ENCODE assay signal across 24 cellular contexts in genomic region chr3:21860657-21861056, GRCh38.
A peak's percentile ranks its signal among the peaks of the same experiment; 100 is the strongest.
DNase-seq lines count a peak whose midpoint lies in the region; TF ChIP-seq lines count a peak whose summit lies in the region.
"Had no signal": no experiment of that assay in that cellular context is flagged by ENCODE, and none has a peak within 500 bp of the region (broad histone marks: within the 10 kb centered on the region; RNA-seq: fewer than 3 reads in every experiment).

No MANE protein-coding gene starts in this region.

- no peak overlapping the region for H2BK5ac ChIP-seq in mesendoderm (ENCODE audit: low read length)
- H2BK5ac ChIP-seq in neuronal stem cell (ENCODE audit: low read length), result no peak overlapping the region

- H3K4me1 ChIP-seq in SK-N-SH (ENCODE audit: control insufficient read depth in 1 of 2, insufficient read depth in 2 of 2, low read depth in 1 of 2, low read length in 1 of 2) (peaks cover 0 to 12% of the 10 kb centered on the region in 2 experiments; a peak in 2 of 4 replicates), mesendoderm (ENCODE audit: control insufficient read depth, low read depth, low read length) (no peaks in the 10 kb centered on the region), neuronal stem cell (ENCODE audit: control insufficient read depth in 2 of 2, insufficient read depth in 1 of 2, low read depth in 1 of 2, low read length in 2 of 2) (peaks cover 0 to 8% of the 10 kb centered on the region in 2 donors)
- H3K4me1 ChIP-seq: BE2C, BLaER1 had no signal

- H4K8ac ChIP-seq in mesendoderm (ENCODE audit: low read depth, low read length), result peak overlapping the region; percentile 28
- no peak overlapping the region for H4K8ac ChIP-seq in neuronal stem cell (ENCODE audit: low read depth, low read length)

- no peak for TF ChIP-seq CTCF in SK-N-SH (IDR thresholded peaks at IDR 0.05)

- H2BK12ac ChIP-seq in neuronal stem cell (ENCODE audit: low read length), result no peak overlapping the region

- no peak for TF ChIP-seq EP300 in SK-N-SH (IDR thresholded peaks at IDR 0.05; ENCODE audit: borderline replicate concordance in 1 of 2, low read depth in 1 of 2, low read length in 1 of 2)

- intact Hi-C loops in activated CD4-positive, alpha-beta T cell treated with anti-CD3 and anti-CD28 coated beads, Interleukin-2, amount 10 ng/mL, durations not matched to agents 24 days and 14 days (cut with micrococcal nuclease), result no loop called here

- TF ChIP-seq RAD21 in SK-N-SH (IDR thresholded peaks at IDR 0.05; ENCODE audit: low read length), result no peak

- H2BK15ac ChIP-seq in mesendoderm (replicated peaks; ENCODE audit: low read depth) (no peak overlapping the region), neuronal stem cell (ENCODE audit: low read length) (no peak overlapping the region)

- POLR2A ChIA-PET in SK-N-SH (lab: Yijun Ruan, JAX), result no interaction called here

- no peak overlapping the region for H3K4me2 ChIP-seq in SK-N-SH
- no peak overlapping the region for H3K4me2 ChIP-seq in mesendoderm (ENCODE audit: low read length)
- H3K4me2 ChIP-seq in neuronal stem cell (ENCODE audit: insufficient read depth, low read length, poor library complexity, severe bottlenecking), result no peak overlapping the region
- H3K4me2 ChIP-seq: BLaER1 had no signal

- H3K79me1 ChIP-seq in mesendoderm (ENCODE audit: low read length) (no peaks in the 10 kb centered on the region), neuronal stem cell (ENCODE audit: low read depth, low read length) (no peaks in the 10 kb centered on the region)

- H3K4me1 Mint-ChIP-seq in activated CD4-positive, alpha-beta T cell treated with anti-CD3 and anti-CD28 coated beads, Interleukin-2, amount 10 ng/mL, durations not matched to agents 24 days and 14 days, result no peaks in the 10 kb centered on the region
- H3K4me1 Mint-ChIP-seq: CD14-positive monocyte; CD4-positive, alpha-beta memory T cell; CD4-positive, CD25-positive, alpha-beta regulatory T cell; CD8-positive, alpha-beta memory T cell had no signal

- H4K20me1 ChIP-seq in SK-N-SH (ENCODE audit: insufficient read depth), result no peaks in the 10 kb centered on the region
- H4K20me1 ChIP-seq: BLaER1 had no signal

- H4K5ac ChIP-seq in mesendoderm (ENCODE audit: low read length), result no peak overlapping the region

- no peak overlapping the region for H3K56ac ChIP-seq in mesendoderm (ENCODE audit: low read length)

- no peaks in the 10 kb centered on the region for H3K27me3 Mint-ChIP-seq in activated CD4-positive, alpha-beta T cell treated with anti-CD3 and anti-CD28 coated beads, Interleukin-2, amount 10 ng/mL, durations not matched to agents 24 days and 14 days
- H3K27me3 Mint-ChIP-seq: CD4-positive, alpha-beta memory T cell; CD4-positive, CD25-positive, alpha-beta regulatory T cell; CD8-positive, alpha-beta memory T cell had no signal

- no peak overlapping the region for H3K4me3 ChIP-seq in SK-N-SH (ENCODE audit: low read depth in 2 of 2, low read length in 1 of 2)
- no peak overlapping the region for H3K4me3 ChIP-seq in mesendoderm (ENCODE audit: low read length)
- no peak overlapping the region for H3K4me3 ChIP-seq in neuronal stem cell (ENCODE audit: low read length in 2 of 2)
- H3K4me3 ChIP-seq: BLaER1, GM12878 had no signal

- no peaks in the 10 kb centered on the region for H3F3A ChIP-seq in SK-N-SH (replicated peaks; ENCODE audit: insufficient read depth)

- H2AFZ ChIP-seq in SK-N-SH (ENCODE audit: low read depth) (no peak overlapping the region), neuronal stem cell (ENCODE audit: low read length) (peak overlapping the region; percentile 51)

- H3K4ac ChIP-seq in mesendoderm (ENCODE audit: low read depth, low read length) (no peak overlapping the region), neuronal stem cell (ENCODE audit: low read length) (no peak overlapping the region)

- no peak overlapping the region for H3K23ac ChIP-seq in mesendoderm (ENCODE audit: low read length)
- no peak overlapping the region for H3K23ac ChIP-seq in neuronal stem cell (ENCODE audit: low read depth, low read length, poor library complexity)

- H3K9ac ChIP-seq in SK-N-SH (no peak overlapping the region), mesendoderm (ENCODE audit: low read length) (no peak overlapping the region), neuronal stem cell (ENCODE audit: low read depth, low read length, poor library complexity) (no peak overlapping the region)
- H3K9ac ChIP-seq: BLaER1 had no signal

- no peak overlapping the region for H3K4me3 Mint-ChIP-seq in activated CD4-positive, alpha-beta T cell treated with anti-CD3 and anti-CD28 coated beads, Interleukin-2, amount 10 ng/mL, durations not matched to agents 24 days and 14 days
- H3K4me3 Mint-ChIP-seq: CD14-positive monocyte; CD4-positive, alpha-beta memory T cell; CD4-positive, CD25-positive, alpha-beta regulatory T cell; CD8-positive, alpha-beta memory T cell had no signal

- no peaks in the 10 kb centered on the region for H3K36me3 Mint-ChIP-seq in activated CD4-positive, alpha-beta T cell treated with anti-CD3 and anti-CD28 coated beads, Interleukin-2, amount 10 ng/mL, durations not matched to agents 24 days and 14 days (ENCODE audit: low read depth)
- H3K36me3 Mint-ChIP-seq: CD14-positive monocyte; CD4-positive, alpha-beta memory T cell; CD4-positive, CD25-positive, alpha-beta regulatory T cell had no signal

- H3K18ac ChIP-seq in mesendoderm (ENCODE audit: low read length), result no peak overlapping the region
- no peak overlapping the region for H3K18ac ChIP-seq in neuronal stem cell (ENCODE audit: low read length)

- DNase-seq in SK-N-SH, result peak; percentile 10
- no peak for DNase-seq in mesendoderm
- no peak for DNase-seq in neuronal stem cell (ENCODE audit: low spot score)
- DNase-seq in cerebellar nuclear complex (lab: John Stamatoyannopoulos, UW), result no peak
- DNase-seq in MV-4-11 (lab: John Stamatoyannopoulos, UW), result no peak
- no peak for DNase-seq in activated CD4-positive, alpha-beta T cell treated with anti-CD3 and anti-CD28 coated beads, Interleukin-2, amount 10 ng/mL, durations not matched to agents 24 days and 14 days
- DNase-seq: 8988T; ACHN; BE2C; C1 segment of cervical spinal cord; CD4-positive, alpha-beta memory T cell; CD4-positive, CD25-positive, alpha-beta regulatory T cell; CD8-positive, alpha-beta memory T cell; COR-L47; DMS 273 treated with DMSO at 0.1 percent for 48 hours; DMS153; DMS53; DMS79; DND-41; EL; GDM1 had no signal

- 0% methylated on average over 1 of the region's 1 CpG for WGBS in SK-N-SH (ENCODE audit: low lambda C conversion rate)
- WGBS in mesendoderm (ENCODE audit: extremely low coverage, insufficient coverage, low lambda C conversion rate), result no CpG with 5 or more reads among the region's 1 CpG
- WGBS in neuronal stem cell (ENCODE audit: extremely low coverage in 2 of 2, insufficient read length in 2 of 2, insufficient replicate concordance in 1 of 2), 2 donors, result no CpG with 5 or more reads among the region's 1 CpG

- H3K9me3 ChIP-seq in SK-N-SH, result no peaks in the 10 kb centered on the region
- H3K9me3 ChIP-seq in neuronal stem cell (replicated peaks in 1 of 2; ENCODE audit: control insufficient read depth in 2 of 2, insufficient read depth in 1 of 2, low read depth in 1 of 2, low read length in 2 of 2), result no peaks in the 10 kb centered on the region
- H3K9me3 ChIP-seq: BE2C, BLaER1 had no signal

- peaks cover 6% of the 10 kb centered on the region for H3K9me3 Mint-ChIP-seq in activated CD4-positive, alpha-beta T cell treated with anti-CD3 and anti-CD28 coated beads, Interleukin-2, amount 10 ng/mL, durations not matched to agents 24 days and 14 days

- peak overlapping the region in 1 of 2 experiments; percentile 70; a peak in 2 of 4 replicates for H3K27ac ChIP-seq in SK-N-SH (ENCODE audit: low read depth in 2 of 2, low read length in 1 of 2)
- no peak overlapping the region for H3K27ac ChIP-seq in mesendoderm (ENCODE audit: low read depth, low read length)
- H3K27ac ChIP-seq in neuronal stem cell (replicated peaks; ENCODE audit: low read length), result no peak overlapping the region
- H3K27ac ChIP-seq: BLaER1 had no signal

- no peak overlapping the region for H4K91ac ChIP-seq in neuronal stem cell (ENCODE audit: low read depth, low read length, poor library complexity)

- H2BK120ac ChIP-seq in mesendoderm (ENCODE audit: low read depth, low read length), result no peak overlapping the region
- no peak overlapping the region for H2BK120ac ChIP-seq in neuronal stem cell (ENCODE audit: low read depth, low read length)

- H3K79me2 ChIP-seq in SK-N-SH (ENCODE audit: insufficient read depth), result no peaks in the 10 kb centered on the region
- H3K79me2 ChIP-seq in mesendoderm (ENCODE audit: control insufficient read depth, insufficient read depth, low read length), result no peaks in the 10 kb centered on the region

- H3K9me2 ChIP-seq in SK-N-SH, result no peaks in the 10 kb centered on the region

- no peaks in the 10 kb centered on the region for H3K36me3 ChIP-seq in SK-N-SH (replicated peaks in 1 of 2; ENCODE audit: control insufficient read depth in 1 of 2, insufficient read depth in 2 of 2, low read length in 1 of 2)
- H3K36me3 ChIP-seq in mesendoderm (ENCODE audit: control insufficient read depth, insufficient read depth, low read length), result no peaks in the 10 kb centered on the region
- no peaks in the 10 kb centered on the region for H3K36me3 ChIP-seq in neuronal stem cell (replicated peaks in 1 of 2; ENCODE audit: control insufficient read depth in 2 of 2, insufficient read depth in 2 of 2, low read length in 2 of 2)
- H3K36me3 ChIP-seq: BE2C, BLaER1 had no signal

- no peak overlapping the region for H3K14ac ChIP-seq in neuronal stem cell (ENCODE audit: low read length)

- CTCF ChIA-PET in SK-N-SH (lab: Yijun Ruan, JAX), result interaction anchor here (1.0 kb wide), 1 partner anchor 12 kb away, joined by 3 read pairs; no protein-coding TSS in a partner anchor

- H2AK5ac ChIP-seq in mesendoderm (ENCODE audit: low read length) (no peak overlapping the region), neuronal stem cell (ENCODE audit: low read depth, low read length) (no peak overlapping the region)

- H3K27me3 ChIP-seq in SK-N-SH (ENCODE audit: insufficient read depth) (no peaks in the 10 kb centered on the region), mesendoderm (ENCODE audit: insufficient read depth, low read length, poor library complexity) (no peaks in the 10 kb centered on the region), neuronal stem cell (ENCODE audit: control insufficient read depth in 3 of 3, insufficient read depth in 3 of 3, low read depth in 1 of 3, low read length in 3 of 3) (no peaks in the 10 kb centered on the region)
- H3K27me3 ChIP-seq: BE2C, BLaER1 had no signal

- H3K27ac Mint-ChIP-seq in activated CD4-positive, alpha-beta T cell treated with anti-CD3 and anti-CD28 coated beads, Interleukin-2, amount 10 ng/mL, durations not matched to agents 24 days and 14 days, result no peak overlapping the region
- H3K27ac Mint-ChIP-seq: CD14-positive monocyte; CD4-positive, alpha-beta memory T cell; CD4-positive, CD25-positive, alpha-beta regulatory T cell; CD8-positive, alpha-beta memory T cell had no signal

TF ChIP-seq in SK-N-SH, 30 proteins besides CTCF, POLR2A, EP300 and RAD21 (continues in another document):
- 0 out of 2 replicates have a peak, but pooled peaks have one; percentile 21 for TF ChIP-seq FOXJ3 (CRISPR knock-in tag; IDR thresholded peaks at IDR 0.05)
- no peak for TF ChIP-seq GABPA (IDR thresholded peaks at IDR 0.05; ENCODE audit: low read depth)
